ENCODE assay signal across 10 cellular contexts in the genomic region with DNA sequence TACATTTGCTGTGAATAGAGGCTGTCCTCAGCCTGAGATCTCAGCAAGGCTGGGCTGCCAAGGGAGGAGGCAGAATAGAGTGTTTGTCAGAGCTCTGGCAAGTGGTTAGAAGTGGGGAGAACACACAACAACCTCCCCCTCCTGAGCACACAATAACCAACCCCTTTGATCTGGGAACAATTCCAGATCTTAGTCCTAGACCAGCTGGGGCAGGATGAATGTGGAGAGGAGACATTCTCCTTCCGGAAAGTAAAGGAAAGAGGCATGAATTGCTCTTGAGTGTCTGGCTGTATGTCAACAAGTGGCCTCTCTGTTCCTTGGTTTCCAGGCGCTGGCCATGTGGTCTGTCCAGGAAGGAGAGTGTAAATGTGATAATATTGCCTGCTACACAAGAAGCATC.
A peak's percentile ranks its signal among the peaks of the same experiment; 100 is the strongest.
DNase-seq lines count a peak whose midpoint lies in the region; ATAC-seq and TF ChIP-seq lines count a peak whose summit lies in the region.
"Had no signal": no experiment of that assay in that cellular context is flagged by ENCODE, and none has a peak within 500 bp of the region (broad histone marks: within the 10 kb centered on the region; RNA-seq: fewer than 3 reads in every experiment).

No MANE protein-coding gene starts in this region.

- H2BK120ac ChIP-seq in neuronal stem cell (ENCODE audit: low read depth, low read length), result no peak overlapping the region

- no peak overlapping the region for H4K8ac ChIP-seq in neuronal stem cell (ENCODE audit: low read depth, low read length)

- H3K4me3 ChIP-seq in neuronal stem cell (ENCODE audit: low read length in 2 of 2), result no peak overlapping the region
- H3K4me3 ChIP-seq: cardiac muscle cell had no signal

- no peak overlapping the region for H3K4ac ChIP-seq in neuronal stem cell (ENCODE audit: low read length)

- intact Hi-C loops in CD4-positive, alpha-beta T cell (cut with DNase I, micrococcal nuclease), result no loop called here

- H2AFZ ChIP-seq in neuronal stem cell (ENCODE audit: low read length), result peak overlapping the region; percentile 86

- H2AK5ac ChIP-seq in neuronal stem cell (ENCODE audit: low read depth, low read length), result no peak overlapping the region

- ATAC-seq in GM18868 (IDR thresholded peaks at IDR 0.05; ENCODE audit: unreplicated experiment), result peak; percentile 3
- ATAC-seq in GM18519 (IDR thresholded peaks at IDR 0.05; ENCODE audit: low FRiP score, unreplicated experiment), result no peak
- no peak for ATAC-seq in CD4-positive, alpha-beta T cell (ENCODE audit: poor library complexity)

- no peak for TF ChIP-seq CTCF in CD4-positive, alpha-beta T cell (IDR thresholded peaks at IDR 0.05)

- no peak overlapping the region for H2BK5ac ChIP-seq in neuronal stem cell (ENCODE audit: low read length)

- H3K27me3 ChIP-seq in neuronal stem cell (ENCODE audit: control insufficient read depth in 3 of 3, insufficient read depth in 3 of 3, low read depth in 1 of 3, low read length in 3 of 3), result no peaks in the 10 kb centered on the region
- H3K27me3 ChIP-seq in CD4-positive, alpha-beta T cell (ENCODE audit: control insufficient read depth, insufficient read depth, low read length), result peaks cover 7% of the 10 kb centered on the region
- H3K27me3 ChIP-seq: cardiac muscle cell had no signal

- H3K9ac ChIP-seq in neuronal stem cell (ENCODE audit: low read depth, low read length, poor library complexity), result no peak overlapping the region

- H3K36me3 Mint-ChIP-seq in CD4-positive, alpha-beta T cell (ENCODE audit: low read depth), result no peaks in the 10 kb centered on the region

- no peak overlapping the region for H4K91ac ChIP-seq in neuronal stem cell (ENCODE audit: low read depth, low read length, poor library complexity)

- no peak overlapping the region for H3K14ac ChIP-seq in neuronal stem cell (ENCODE audit: low read length)

- no peak overlapping the region for H3K18ac ChIP-seq in neuronal stem cell (ENCODE audit: low read length)

- POLR2A ChIA-PET in CD4-positive, alpha-beta T cell (lab: Charles Lee), result no interaction called here

- no peak overlapping the region for H2BK15ac ChIP-seq in neuronal stem cell (ENCODE audit: low read length)

- no peaks in the 10 kb centered on the region for H3K4me1 Mint-ChIP-seq in CD4-positive, alpha-beta T cell (ENCODE audit: low read depth)

- no peak overlapping the region for H3K4me3 Mint-ChIP-seq in CD4-positive, alpha-beta T cell
- H3K4me3 Mint-ChIP-seq: stimulated activated naive CD8-positive, alpha-beta T cell treated with anti-CD3 and anti-CD28 coated beads, Interleukin-15, Interleukin-2, amounts not matched to agents 100 ng/mL and 50 ng/mL, for 24 hours had no signal

- H3K27ac ChIP-seq in neuronal stem cell (replicated peaks; ENCODE audit: low read length), result no peak overlapping the region
- H3K27ac ChIP-seq in CD4-positive, alpha-beta T cell (ENCODE audit: low read depth, low read length), result no peak overlapping the region
- H3K27ac ChIP-seq: cardiac muscle cell had no signal

- H3K4me1 ChIP-seq in neuronal stem cell (ENCODE audit: control insufficient read depth in 2 of 2, insufficient read depth in 1 of 2, low read depth in 1 of 2, low read length in 2 of 2), result peaks cover 6 to 15% of the 10 kb centered on the region in 2 donors

- peaks cover 3% of the 10 kb centered on the region for H3K9me3 Mint-ChIP-seq in CD4-positive, alpha-beta T cell

- CTCF ChIA-PET in CD4-positive, alpha-beta T cell (lab: Charles Lee), result no interaction called here

- peaks cover 65% of the 10 kb centered on the region for H3K27me3 Mint-ChIP-seq in CD4-positive, alpha-beta T cell

- DNase-seq in M059J (ENCODE audit: low read depth) (peak; percentile 36), cerebellar cortex (ENCODE audit: low spot score) (peak; percentile 5), neuronal stem cell (ENCODE audit: low spot score) (no peak), NCI-H1436 (lab: John Stamatoyannopoulos, UW) (no peak)
- DNase-seq in CD4-positive, alpha-beta T cell, result no peak
- no peak for DNase-seq in stimulated activated CD8-positive, alpha-beta memory T cell treated with anti-CD3 and anti-CD28 coated beads, Interleukin-4, amount 100 ng/mL, for 48 hours

- H3K79me1 ChIP-seq in neuronal stem cell (ENCODE audit: low read depth, low read length), result no peaks in the 10 kb centered on the region

- WGBS in neuronal stem cell (ENCODE audit: extremely low coverage in 2 of 2, insufficient read length in 2 of 2, insufficient replicate concordance in 1 of 2), 2 donors, result no CpG with 5 or more reads among the region's 2 CpGs

- H2BK12ac ChIP-seq in neuronal stem cell (ENCODE audit: low read length), result no peak overlapping the region

- H3K27ac Mint-ChIP-seq in CD4-positive, alpha-beta T cell, result no peak overlapping the region
- H3K27ac Mint-ChIP-seq: stimulated activated naive CD8-positive, alpha-beta T cell treated with anti-CD3 and anti-CD28 coated beads, Interleukin-15, Interleukin-2, amounts not matched to agents 100 ng/mL and 50 ng/mL, for 24 hours had no signal

- peaks cover 0 to 10% of the 10 kb centered on the region in 2 donors for H3K9me3 ChIP-seq in neuronal stem cell (replicated peaks in 1 of 2; ENCODE audit: control insufficient read depth in 2 of 2, insufficient read depth in 1 of 2, low read depth in 1 of 2, low read length in 2 of 2)
- peaks cover 6% of the 10 kb centered on the region for H3K9me3 ChIP-seq in CD4-positive, alpha-beta T cell (ENCODE audit: control insufficient read depth, low read length)

- no peaks in the 10 kb centered on the region for H3K36me3 ChIP-seq in neuronal stem cell (replicated peaks in 1 of 2; ENCODE audit: control insufficient read depth in 2 of 2, insufficient read depth in 2 of 2, low read length in 2 of 2)
- H3K36me3 ChIP-seq: cardiac muscle cell had no signal

- H3K23ac ChIP-seq in neuronal stem cell (ENCODE audit: low read depth, low read length, poor library complexity), result no peak overlapping the region

- H3K4me2 ChIP-seq in neuronal stem cell (ENCODE audit: insufficient read depth, low read length, poor library complexity, severe bottlenecking), result no peak overlapping the region

Comparison
In these comparisons a context has a peak if more than half of its experiments do, and no peak if none do; other contexts are left out.
1. DNase-seq: peak in M059J (single experiment) and cerebellar cortex (single experiment); none in neuronal stem cell (single experiment), CD4-positive, alpha-beta T cell (0 of 10), stimulated activated CD8-positive, alpha-beta memory T cell treated with anti-CD3 and anti-CD28 coated beads, Interleukin-4, amount 100 ng/mL, for 48 hours (single experiment) and NCI-H1436 (single experiment).